15 cellular contexts compared by ENCODE assay signal in the genomic region with DNA sequence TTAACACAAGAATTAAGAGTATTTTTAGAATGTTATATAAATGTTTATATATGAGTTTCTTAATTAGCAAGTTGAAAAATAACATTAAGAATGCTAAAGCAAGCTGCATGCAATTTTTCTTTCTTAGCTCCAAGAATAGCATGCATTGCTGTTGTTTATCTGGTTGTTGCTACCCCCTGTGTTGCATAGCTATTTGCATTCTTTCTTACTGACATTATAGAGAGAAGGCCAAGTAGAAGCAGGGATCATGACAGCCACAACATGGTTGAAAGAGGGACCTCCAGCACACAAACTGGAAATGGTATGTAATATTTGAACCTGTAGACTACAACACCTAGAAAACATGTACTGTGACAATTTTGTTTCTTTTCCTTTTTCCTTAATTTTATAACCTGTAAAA.
DNase-seq lines count a peak whose midpoint lies in the region; ATAC-seq and TF ChIP-seq lines count a peak whose summit lies in the region.
"Had no signal": no experiment of that assay in that cellular context is flagged by ENCODE, and none has a peak within 500 bp of the region (broad histone marks: within the 10 kb centered on the region; RNA-seq: fewer than 3 reads in every experiment).

No MANE protein-coding gene starts in this region.

- H3K27me3 ChIP-seq in adipocyte (replicated peaks; ENCODE audit: control insufficient read depth, insufficient read depth, low read length): no peaks in the 10 kb centered on the region
- H3K27me3 ChIP-seq: BLaER1 had no signal

- H3K9ac ChIP-seq in adipocyte (ENCODE audit: low read length): no peak overlapping the region
- H3K9ac ChIP-seq: BLaER1 had no signal

- ATAC-seq in HG02884 (IDR thresholded peaks at IDR 0.05; ENCODE audit: unreplicated experiment): no peak
- no peak for ATAC-seq in HG02852 (IDR thresholded peaks at IDR 0.05; ENCODE audit: unreplicated experiment)
- ATAC-seq: GM23338, HepG2 had no signal

- H3K4me1 ChIP-seq in adipocyte (ENCODE audit: control insufficient read depth, insufficient read depth, low read length): peaks cover 23% of the 10 kb centered on the region
- H3K4me1 ChIP-seq: BLaER1 had no signal

- TF ChIP-seq CTCF in AG10803 (conservative IDR thresholded peaks at IDR 0.05; ENCODE audit: low read length): no peak
- no peak for TF ChIP-seq CTCF in fibroblast of mammary gland (conservative IDR thresholded peaks at IDR 0.05; ENCODE audit: control insufficient read depth, insufficient read depth, low read depth, low read length)

- H3K36me3 ChIP-seq in adipocyte (ENCODE audit: control insufficient read depth, insufficient read depth, low read length, severe bottlenecking): peaks cover 38% of the 10 kb centered on the region

- DNase-seq in AG10803 (ENCODE audit: low read depth) (peak; percentile 20), EH (ENCODE audit: low read depth) (peak; percentile 17), adipocyte (ENCODE audit: low read depth) (peak; percentile 39), fibroblast of mammary gland (ENCODE audit: low read depth) (peak; percentile 6), 8988T (no peak), NCI-H128 (lab: John Stamatoyannopoulos, UW; ENCODE audit: unreplicated experiment) (no peak)
- DNase-seq: AML-193; CD8-positive, alpha-beta memory T cell; DMS53; H9 had no signal

- H3K9me3 ChIP-seq in adipocyte (ENCODE audit: control insufficient read depth, low read length): no peaks in the 10 kb centered on the region

- no peak overlapping the region for H3K4me3 ChIP-seq in AG10803 (ENCODE audit: low read length)
- no peak overlapping the region for H3K4me3 ChIP-seq in adipocyte (ENCODE audit: low read length)
- no peak overlapping the region for H3K4me3 ChIP-seq in fibroblast of mammary gland (ENCODE audit: control insufficient read depth, low read depth, low read length)
- H3K4me3 ChIP-seq: BLaER1, GM23338 had no signal

Comparison
In these comparisons a context has a peak if more than half of its experiments do, and no peak if none do; other contexts are left out.
1. DNase-seq: peak in AG10803 (single experiment), EH (single experiment), adipocyte (single experiment) and fibroblast of mammary gland (single experiment); none in 8988T (single experiment) and NCI-H128 (single experiment).